Comparison of ENCODE assay signal across 17 cellular contexts in genomic region chr1:3334366-3334765, GRCh38.
"Had no signal": no experiment of that assay in that cellular context is flagged by ENCODE, and none has a peak within 500 bp of the region (broad histone marks: within the 10 kb centered on the region; RNA-seq: fewer than 3 reads in every experiment).

No MANE protein-coding gene starts in this region.

- H3K4me3 ChIP-seq: left lung, testis, vagina had no signal

- H3K9me3 Mint-ChIP-seq: activated CD4-positive, alpha-beta T cell treated with anti-CD3 and anti-CD28 coated beads, Interleukin-2, amount 10 ng/mL, durations not matched to agents 7 days and 5 days; activated naive CD4-positive, alpha-beta T cell treated with anti-CD3 and anti-CD28 coated beads for 36 hours; activated T-helper 17 cell treated with anti-CD3 and anti-CD28 coated beads, Interleukin-2, amount 50 U/mL, for 72 hours; memory B cell; nephron had no signal

- H3K27ac Mint-ChIP-seq: activated CD4-positive, alpha-beta T cell treated with anti-CD3 and anti-CD28 coated beads, Interleukin-2, amount 10 ng/mL, durations not matched to agents 7 days and 5 days; activated naive CD4-positive, alpha-beta T cell treated with anti-CD3 and anti-CD28 coated beads for 36 hours; activated T-helper 17 cell treated with anti-CD3 and anti-CD28 coated beads, Interleukin-2, amount 50 U/mL, for 72 hours; memory B cell; nephron had no signal

- H3K4me1 Mint-ChIP-seq: activated CD4-positive, alpha-beta T cell treated with anti-CD3 and anti-CD28 coated beads, Interleukin-2, amount 10 ng/mL, durations not matched to agents 7 days and 5 days; activated T-helper 17 cell treated with anti-CD3 and anti-CD28 coated beads, Interleukin-2, amount 50 U/mL, for 72 hours; memory B cell had no signal

- H3K36me3 ChIP-seq: left lung, vagina had no signal

- H3K27me3 Mint-ChIP-seq: activated CD4-positive, alpha-beta T cell treated with anti-CD3 and anti-CD28 coated beads, Interleukin-2, amount 10 ng/mL, durations not matched to agents 7 days and 5 days had no signal

- DNase-seq: activated CD4-positive, alpha-beta T cell treated with anti-CD3 and anti-CD28 coated beads, Interleukin-2, amount 10 ng/mL, durations not matched to agents 7 days and 5 days; activated CD4-positive, CD25-positive, alpha-beta regulatory T cell; activated CD8-positive, alpha-beta memory T cell treated with anti-CD3 and anti-CD28 coated beads for 24 hours; activated naive CD4-positive, alpha-beta T cell treated with anti-CD3 and anti-CD28 coated beads for 36 hours; cerebellar nuclear complex; islet precursor cell; stimulated activated CD4-positive, alpha-beta T cell treated with anti-CD3 and anti-CD28 coated beads, Interleukin-4, amount 100 ng/mL, for 1 hour; stimulated activated CD8-positive, alpha-beta memory T cell treated with anti-CD3 and anti-CD28 coated beads, Interleukin-4, amount 100 ng/mL, for 48 hours; stimulated activated naive CD8-positive, alpha-beta T cell treated with anti-CD3 and anti-CD28 coated beads, Interleukin-15, Interleukin-2, amounts not matched to agents 100 U/mL and 50 U/mL, for 24 hours; T-helper 2 cell; testis had no signal

- H3K4me3 Mint-ChIP-seq: activated CD4-positive, alpha-beta T cell treated with anti-CD3 and anti-CD28 coated beads, Interleukin-2, amount 10 ng/mL, durations not matched to agents 7 days and 5 days; activated naive CD4-positive, alpha-beta T cell treated with anti-CD3 and anti-CD28 coated beads for 36 hours; activated T-helper 17 cell treated with anti-CD3 and anti-CD28 coated beads, Interleukin-2, amount 50 U/mL, for 72 hours; memory B cell; nephron had no signal

- H3K27ac ChIP-seq: left lung, testis, vagina had no signal

- H3K27me3 ChIP-seq: testis, vagina had no signal

- ATAC-seq: activated T-helper 17 cell treated with anti-CD3 and anti-CD28 coated beads, Interleukin-2, amount 50 U/mL, for 72 hours; esophagus mucosa; stimulated activated naive CD8-positive, alpha-beta T cell treated with anti-CD3 and anti-CD28 coated beads, Interleukin-15, Interleukin-2, amounts not matched to agents 100 U/mL and 50 U/mL, for 24 hours had no signal

- H3K9me3 ChIP-seq: left lung, testis, vagina had no signal

- H3K4me1 ChIP-seq: left lung, vagina had no signal

- H3K36me3 Mint-ChIP-seq: memory B cell had no signal
